7 cellular contexts compared by ENCODE assay signal in genomic region chr13:30870049-30870884, GRCh38. TPM values are rescaled to one million over a fixed set of nuclear protein-coding genes. Genes with fewer than 3 reads are reported as not detected.
DNase-seq lines count a peak whose midpoint lies in the region; ATAC-seq and TF ChIP-seq lines count a peak whose summit lies in the region.

No MANE protein-coding gene starts in this region.

- no peaks in the 10 kb centered on the region for H3K36me3 Mint-ChIP-seq in osteocyte (ENCODE audit: unreplicated experiment)

- H3K4me1 Mint-ChIP-seq in osteocyte (ENCODE audit: unreplicated experiment) = peaks cover 73% of the 10 kb centered on the region

- no peaks in the 10 kb centered on the region for H3K27me3 Mint-ChIP-seq in osteocyte (ENCODE audit: unreplicated experiment)

- peak overlapping the region; percentile 55 for H3K4me3 Mint-ChIP-seq in osteocyte (ENCODE audit: unreplicated experiment)

- DNase-seq in HuH-7 (ENCODE audit: low spot score) (peak; percentile 35), fibroblast of peridontal ligament (ENCODE audit: extremely low read depth) (peak; percentile 99), osteocyte (ENCODE audit: extremely low spot score, unreplicated experiment) (peak; percentile 95)
- peak; percentile 41 to 53 for DNase-seq in activated CD4-positive, alpha-beta T cell treated with anti-CD3 and anti-CD28 coated beads, Interleukin-2, amount 50 U/mL, for 48 hours
- no peak for DNase-seq in activated effector memory CD4-positive, alpha-beta T cell treated with anti-CD3 and anti-CD28 coated beads, Interleukin-2, amount 50 U/mL, for 16 hours

- ATAC-seq in GM18909 (IDR thresholded peaks at IDR 0.05; ENCODE audit: poor library complexity, unreplicated experiment) = peak; percentile 62
- no peak for ATAC-seq in HG02571 (IDR thresholded peaks at IDR 0.05; ENCODE audit: unreplicated experiment)

- TF ChIP-seq CTCF in osteocyte (IDR thresholded peaks at IDR 0.05) = no peak

- H3K27ac Mint-ChIP-seq in osteocyte (ENCODE audit: unreplicated experiment) = peak overlapping the region; percentile 100

- H3K9me3 Mint-ChIP-seq in osteocyte (ENCODE audit: unreplicated experiment) = no peaks in the 10 kb centered on the region

RNA-seq across cellular contexts. Expression of gene MEDAG, which starts 35.8 kb away (rescaled TPM):
- total RNA-seq in osteocyte = 2.0 and 2.7 TPM in 2 replicates
